In the genomic region with DNA sequence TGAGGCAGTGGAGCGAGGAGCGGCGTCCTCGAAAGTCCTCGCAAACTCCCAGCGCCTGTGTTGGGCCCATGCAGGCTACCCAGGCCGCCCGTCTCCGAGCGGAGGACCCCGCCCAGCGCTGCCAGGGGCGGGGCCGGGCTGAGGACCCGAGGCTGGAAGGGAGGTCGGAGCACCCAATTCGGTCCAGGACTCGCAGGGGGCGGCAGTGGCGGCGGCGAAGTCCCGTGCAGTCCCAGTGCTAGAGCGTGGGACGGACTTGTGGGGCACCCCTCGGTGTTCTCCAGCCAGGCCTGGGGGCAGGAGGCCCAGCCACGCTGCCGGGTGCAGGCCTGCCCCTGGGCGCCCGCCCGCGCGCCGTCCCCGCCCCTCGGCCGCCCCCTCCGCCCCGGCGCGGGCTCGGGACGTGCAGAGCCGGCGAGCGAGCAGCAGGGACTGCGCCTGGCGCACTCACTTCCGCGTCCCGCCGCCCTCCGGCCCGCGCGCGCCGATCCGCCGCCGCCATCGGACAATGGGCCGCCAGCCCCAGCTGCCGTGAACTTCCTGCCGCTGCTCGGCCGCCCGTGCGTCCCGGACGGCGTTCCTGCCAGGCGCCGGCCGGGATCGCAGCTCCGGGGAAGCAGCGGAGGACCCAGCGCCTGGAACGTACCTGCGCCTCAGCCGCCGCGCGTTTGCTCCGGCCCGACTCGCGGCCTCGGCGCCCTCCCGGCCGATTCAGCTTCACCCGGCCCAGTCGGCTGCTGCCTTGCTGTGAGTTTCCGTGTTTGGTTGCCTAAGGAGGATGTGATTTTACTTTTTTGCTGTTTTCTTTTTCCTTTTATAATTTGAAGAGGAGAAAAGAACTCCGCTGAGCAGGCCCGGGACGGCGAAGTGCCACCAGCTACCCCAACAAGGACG, we compare ENCODE assay signal across 8 cellular contexts. TPM values are rescaled to one million over a fixed set of nuclear protein-coding genes. Genes with fewer than 3 reads are reported as not detected.
A peak's percentile ranks its signal among the peaks of the same experiment; 100 is the strongest.
DNase-seq lines count a peak whose midpoint lies in the region; ATAC-seq, FAIRE-seq and TF ChIP-seq lines count a peak whose summit lies in the region.

No MANE protein-coding gene starts in this region.

- TF ChIP-seq CTCF in DND-41 (IDR thresholded peaks at IDR 0.05; ENCODE audit: borderline replicate concordance, extremely low read depth, low read length, poor library complexity, severe bottlenecking) = no peak
- no peak for TF ChIP-seq CTCF in IMR-90 (conservative IDR thresholded peaks at IDR 0.05; ENCODE audit: low read depth, low read length)
- TF ChIP-seq CTCF in progenitor cell of endocrine pancreas (IDR thresholded peaks at IDR 0.05; ENCODE audit: unreplicated experiment) = no peak

- peaks cover 3 to 53% of the 10 kb centered on the region in 2 experiments; a peak in 3 of 4 replicates for H3K79me1 ChIP-seq in IMR-90 (ENCODE audit: low read depth in 1 of 2, low read length in 2 of 2)

- peak overlapping the region; percentile 84 for H3K23ac ChIP-seq in IMR-90 (ENCODE audit: low read depth, low read length)

- dilution Hi-C loops in IMR-90 (cut with HindIII; ENCODE audit: low sequenced_read_pairs, unreplicated experiment) = no loop called here

- no peaks in the 10 kb centered on the region for H3K27me3 Mint-ChIP-seq in activated naive CD8-positive, alpha-beta T cell
- H3K27me3 Mint-ChIP-seq in progenitor cell of endocrine pancreas = no peaks in the 10 kb centered on the region

- DNase-seq in DND-41 = peak; percentile 84
- peak; percentile 68 for DNase-seq in IMR-90
- peak; percentile 41 for DNase-seq in SKM-1 (lab: John Stamatoyannopoulos, UW; ENCODE audit: unreplicated experiment)
- peak; percentile 88 for DNase-seq in cardiac septum (ENCODE audit: low spot score)
- DNase-seq in progenitor cell of endocrine pancreas (ENCODE audit: low spot score, unreplicated experiment) = peak; percentile 61
- peak; percentile 95 for DNase-seq in urothelium cell line (ENCODE audit: low spot score)

- CTCF ChIA-PET in IMR-90 (lab: Yijun Ruan, JAX) = interaction anchor here (1.0 kb wide), 1 partner anchor 66 kb away, joined by 3 read pairs; no protein-coding TSS in a partner anchor

- H3K9ac ChIP-seq in DND-41 (ENCODE audit: low read depth, low read length) = peak overlapping the region; percentile 88
- H3K9ac ChIP-seq in IMR-90 (ENCODE audit: low read depth, low read length) = peak overlapping the region; percentile 71

- H3K18ac ChIP-seq in IMR-90 (ENCODE audit: low read depth, low read length) = peak overlapping the region; percentile 35

- H3K9me3 Mint-ChIP-seq in activated naive CD8-positive, alpha-beta T cell (ENCODE audit: low read depth) = no peaks in the 10 kb centered on the region
- H3K9me3 Mint-ChIP-seq in progenitor cell of endocrine pancreas (ENCODE audit: low read depth) = no peaks in the 10 kb centered on the region

- H4K91ac ChIP-seq in IMR-90 (ENCODE audit: insufficient read depth, low read depth, low read length) = peak overlapping the region; percentile 90

- H3K27me3 ChIP-seq in DND-41 (ENCODE audit: insufficient read depth, low read length, poor library complexity) (no peaks in the 10 kb centered on the region), IMR-90 (ENCODE audit: control insufficient read depth, insufficient read depth, low read length) (no peaks in the 10 kb centered on the region)

- peak overlapping the region; percentile 60 for H2BK20ac ChIP-seq in IMR-90 (ENCODE audit: low read depth, low read length)

- ATAC-seq in DND-41 (ENCODE audit: insufficient read depth, low read depth) (peak; percentile 81), GM21515 (IDR thresholded peaks at IDR 0.05; ENCODE audit: unreplicated experiment) (peak; percentile 48), IMR-90 (ENCODE audit: low read depth) (peak; percentile 84)

- BruUV-seq in IMR-90 (replicated peaks; lab: Mats Ljungman, UMichigan) = no TSS peak

- peaks cover 57% of the 10 kb centered on the region for H3K79me2 ChIP-seq in DND-41 (ENCODE audit: insufficient read depth, low read length)

- H2AFZ ChIP-seq in DND-41 (ENCODE audit: low read depth, low read length) = peak overlapping the region; percentile 98
- peak overlapping the region; percentile 99 for H2AFZ ChIP-seq in IMR-90 (replicated peaks; ENCODE audit: low read length, poor library complexity)

- 2% methylated on average over 30 of the region's 101 CpGs; no CpG with 5 or more reads in 1 of the 2 experiments for WGBS in IMR-90 (ENCODE audit: extremely low coverage in 2 of 2, insufficient read length in 1 of 2), 2 experiments

- H2AK5ac ChIP-seq in IMR-90 (ENCODE audit: low read depth, low read length) = peak overlapping the region; percentile 92

- peak; percentile 58 for TF ChIP-seq POLR2A in IMR-90 (IDR thresholded peaks at IDR 0.05; ENCODE audit: low read depth, low read length)

- H2BK5ac ChIP-seq in IMR-90 (ENCODE audit: low read depth, low read length, poor library complexity, severe bottlenecking) = peak overlapping the region; percentile 92

- H3K9me1 ChIP-seq in IMR-90 (ENCODE audit: insufficient read depth, low read length) = peaks cover 32% of the 10 kb centered on the region

- peak overlapping the region; percentile 82 to 89 for H4K8ac ChIP-seq in IMR-90 (ENCODE audit: low read depth in 2 of 2, low read length in 2 of 2)

- peak overlapping the region; percentile 16; the same call in 1 of the 2 replicates for H4K5ac ChIP-seq in IMR-90 (ENCODE audit: low read depth, low read length)

- H3K36me3 ChIP-seq in DND-41 (ENCODE audit: insufficient read depth, low read length) = peaks cover 26% of the 10 kb centered on the region
- H3K36me3 ChIP-seq in IMR-90 (ENCODE audit: control insufficient read depth, insufficient read depth, low read length) = peaks cover 4% of the 10 kb centered on the region

- FAIRE-seq in urothelium cell line (lab: Jason Lieb, UNC) = no peak

- H3K4me1 ChIP-seq in DND-41 (ENCODE audit: insufficient read depth, low read length) (peaks cover 61% of the 10 kb centered on the region), IMR-90 (ENCODE audit: control insufficient read depth, insufficient read depth, low read length) (peaks cover 28% of the 10 kb centered on the region)

- H2BK15ac ChIP-seq in IMR-90 (ENCODE audit: low read depth, low read length) = peak overlapping the region; percentile 74; the same call in 2 of the 3 replicates

- H3K56ac ChIP-seq in IMR-90 (ENCODE audit: extremely low read depth, insufficient read depth, low read length) = peak overlapping the region; percentile 94

- H3K9me3 ChIP-seq in DND-41 (ENCODE audit: insufficient read depth, low read length, severe bottlenecking) (peaks cover 2% of the 10 kb centered on the region), IMR-90 (ENCODE audit: control insufficient read depth, insufficient read depth, low read length) (no peaks in the 10 kb centered on the region)

- POLR2A ChIA-PET in IMR-90 (lab: Charles Lee; ENCODE audit: unreplicated experiment) = no interaction called here

- peak overlapping the region; percentile 95 for H3K4me2 ChIP-seq in DND-41 (ENCODE audit: insufficient read depth, low read length)
- H3K4me2 ChIP-seq in IMR-90 (ENCODE audit: low read depth, low read length) = peak overlapping the region; percentile 99

- peaks cover 53% of the 10 kb centered on the region for H3K4me1 Mint-ChIP-seq in activated naive CD8-positive, alpha-beta T cell (ENCODE audit: low read depth)
- H3K4me1 Mint-ChIP-seq in progenitor cell of endocrine pancreas (ENCODE audit: low read depth) = peaks cover 22% of the 10 kb centered on the region

- TF ChIP-seq RAD21 in IMR-90 (IDR thresholded peaks at IDR 0.05; ENCODE audit: low read length) = no peak

- intact Hi-C loops in IMR-90 (cut with micrococcal nuclease) (loop anchor here (1.0 to 10.0 kb wide), 3 partner anchors 62 to 549 kb away; no protein-coding TSS in a partner anchor), cardiac septum (cut with DNase I) (loop anchor here (1.0 to 5.0 kb wide), 3 partner anchors 42 to 82 kb away; no protein-coding TSS in a partner anchor)

- peak overlapping the region; percentile 86 for H3K27ac Mint-ChIP-seq in activated naive CD8-positive, alpha-beta T cell
- H3K27ac Mint-ChIP-seq in progenitor cell of endocrine pancreas = peak overlapping the region; percentile 91

- H3K14ac ChIP-seq in IMR-90 (replicated peaks; ENCODE audit: low read depth, low read length) = peak overlapping the region; percentile 98

- H2AK9ac ChIP-seq in IMR-90 (replicated peaks; ENCODE audit: low read depth, low read length, poor library complexity) = peak overlapping the region; percentile 90

- H3K4me3 Mint-ChIP-seq in activated naive CD8-positive, alpha-beta T cell = peak overlapping the region; percentile 82
- H3K4me3 Mint-ChIP-seq in progenitor cell of endocrine pancreas (ENCODE audit: low read depth) = peak overlapping the region; percentile 87

- peaks cover 37% of the 10 kb centered on the region for H4K20me1 ChIP-seq in DND-41 (ENCODE audit: insufficient read depth, low read length)
- peaks cover 39% of the 10 kb centered on the region for H4K20me1 ChIP-seq in IMR-90 (ENCODE audit: insufficient read depth, low read length)

- H3K36me3 Mint-ChIP-seq in activated naive CD8-positive, alpha-beta T cell = no peaks in the 10 kb centered on the region
- peaks cover 3% of the 10 kb centered on the region for H3K36me3 Mint-ChIP-seq in progenitor cell of endocrine pancreas (ENCODE audit: insufficient read depth)

- H3K27ac ChIP-seq in DND-41 (ENCODE audit: low read length) = peak overlapping the region; percentile 84
- H3K27ac ChIP-seq in IMR-90 (ENCODE audit: insufficient read depth, low read length) = peak overlapping the region; percentile 83

- in situ Hi-C loops in IMR-90 (cut with MboI; ENCODE audit: low sequenced_read_pairs) = loop anchor here (10.0 kb wide), 1 partner anchor 61 kb away; no protein-coding TSS in a partner anchor

- H3K4me3 ChIP-seq in DND-41 (ENCODE audit: low read depth in 1 of 2, low read length in 2 of 2) = peak overlapping the region; percentile 60 to 84; a peak in 3 of 4 replicates
- H3K4me3 ChIP-seq in IMR-90 (ENCODE audit: insufficient read depth, low read depth, low read length) = peak overlapping the region; percentile 77

- H3K4ac ChIP-seq in IMR-90 (ENCODE audit: low read depth, low read length) = peak overlapping the region; percentile 84

- peak overlapping the region; percentile 91 for H2BK120ac ChIP-seq in IMR-90 (ENCODE audit: low read depth, low read length)

TF ChIP-seq in IMR-90, 13 proteins besides CTCF, POLR2A, EP300 and RAD21 (continues in another document):
- peak; percentile 77; the same call in 1 of the 2 replicates for TF ChIP-seq MAZ (IDR thresholded peaks at IDR 0.05; ENCODE audit: borderline replicate concordance, low read depth, low read length)
- peak; percentile 54; the same call in 1 of the 2 replicates for TF ChIP-seq MXI1 (IDR thresholded peaks at IDR 0.05; ENCODE audit: borderline replicate concordance, low read depth, low read length)
- TF ChIP-seq SMC3 (IDR thresholded peaks at IDR 0.05; ENCODE audit: low read depth, low read length) = no peak; the same call in 1 of the 2 replicates
- TF ChIP-seq CEBPB (IDR thresholded peaks at IDR 0.05; ENCODE audit: low read depth, low read length) = no peak
- peak; percentile 69; the same call in 1 of the 2 replicates for TF ChIP-seq BHLHE40 (IDR thresholded peaks at IDR 0.05; ENCODE audit: low read depth, low read length)

RNA-seq across cellular contexts. Expression of gene LIMD1, which starts 0.6 kb away (rescaled TPM):
- total RNA-seq in IMR-90 (2012; rRNA removed) (21.5 and 22.5 TPM in 2 replicates), cardiac septum (30.5 TPM), progenitor cell of endocrine pancreas (31.3 and 32.5 TPM in 2 replicates)
- polyA plus RNA-seq in IMR-90 (2012; rRNA removed) = 20.5 and 20.9 TPM in 2 replicates
- 12.3 and 13.9 TPM in 2 replicates for polyA plus RNA-seq in IMR-90 (2012; cell fraction: cytosol; rRNA removed)
- polyA plus RNA-seq in IMR-90 (2012; cell fraction: nucleus; rRNA removed; ENCODE audit: low replicate concordance) = 52.7 and 53.0 TPM in 2 replicates

Comparison
In these comparisons a context has a peak if more than half of its experiments do, and no peak if none do; other contexts are left out.
1. Peak in every context shown above with its lines: DNase-seq, ATAC-seq, H3K4me3 ChIP-seq and H3K27ac ChIP-seq.
2. DNase-seq: peak in every context shown above with its lines; median percentile 95 in urothelium cell line; 88 in cardiac septum; 84 in DND-41; 68 in IMR-90; 61 in progenitor cell of endocrine pancreas; 41 in SKM-1.